1 cellular context compared by ENCODE assay signal in the genomic region with DNA sequence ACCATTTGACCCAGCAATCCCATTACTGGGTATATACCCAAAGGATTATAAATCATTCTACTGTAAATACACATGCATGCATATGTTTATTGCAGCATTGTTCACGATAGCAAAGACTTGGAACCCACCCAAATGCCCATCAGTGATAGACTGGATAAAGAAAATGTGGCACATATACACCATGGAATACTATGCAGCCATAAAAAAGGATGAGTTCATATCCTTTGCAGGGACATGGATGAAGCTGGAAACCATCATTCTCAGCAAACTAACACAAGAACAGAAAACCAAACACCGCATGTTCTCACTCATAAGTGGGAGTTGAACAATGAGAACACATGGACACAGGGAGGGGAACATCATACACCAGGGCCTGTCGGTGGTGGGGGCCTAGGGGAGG. TPM values are rescaled to one million over a fixed set of nuclear protein-coding genes. Genes with fewer than 3 reads are reported as not detected.
"Had no signal": no experiment of that assay in that cellular context is flagged by ENCODE, and none has a peak within 500 bp of the region (broad histone marks: within the 10 kb centered on the region; RNA-seq: fewer than 3 reads in every experiment).

No MANE protein-coding gene starts in this region.

RNA-seq across cellular contexts. Expression of a gene that starts 12.6 kb away (rescaled TPM):
- total RNA-seq: activated B cell treated with CpG ODN at 0.5 μM for 24 hours had no signal
